In the genomic region with DNA sequence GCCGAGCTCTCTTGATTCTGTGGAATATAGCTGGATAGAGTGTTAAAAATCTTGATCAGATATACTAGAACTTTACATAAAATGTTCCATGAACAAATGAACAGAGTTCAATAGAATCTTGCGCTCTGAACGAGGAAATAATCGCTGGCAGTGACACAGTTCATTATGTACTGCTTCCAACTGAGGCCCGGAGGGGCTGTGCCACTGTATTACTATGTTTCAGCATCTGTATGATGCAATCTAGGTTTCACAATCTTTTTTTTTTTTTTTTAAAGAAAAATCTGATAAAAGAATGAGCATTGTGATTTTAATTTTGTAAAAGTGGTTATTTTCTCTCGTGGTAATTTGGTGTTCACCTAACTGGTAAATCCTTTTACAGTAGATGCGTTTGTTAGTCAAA, we compare ENCODE assay signal across 17 cellular contexts.
DNase-seq lines count a peak whose midpoint lies in the region; ATAC-seq, FAIRE-seq and TF ChIP-seq lines count a peak whose summit lies in the region.
"Had no signal": no experiment of that assay in that cellular context is flagged by ENCODE, and none has a peak within 500 bp of the region (broad histone marks: within the 10 kb centered on the region; RNA-seq: fewer than 3 reads in every experiment).

No MANE protein-coding gene starts in this region.

- H3K27ac ChIP-seq in K562 (ENCODE audit: extremely low read depth, low read depth, low read length) (no peak overlapping the region), iPS-20b (ENCODE audit: low read length) (no peak overlapping the region), uterus (peak overlapping the region in 1 of 2 donors; percentile 3)
- H3K27ac ChIP-seq: Peyer's patch, stomach, WERI-Rb-1 had no signal

- POLR2A ChIA-PET in K562 (lab: Yijun Ruan, JAX) = interaction anchor here (0.6 to 0.7 kb wide), 2 partner anchors 71 to 80 kb away, joined by 3 read pairs; no protein-coding TSS in a partner anchor

- CTCF ChIA-PET in K562 (lab: Yijun Ruan, JAX; ENCODE audit: low intra/inter-chr PET ratio) = no interaction called here

- H3K27me3 ChIP-seq in K562 (ENCODE audit: control insufficient read depth in 2 of 2, insufficient read depth in 2 of 2, low read length in 2 of 2) = 0 out of 5 replicates have a peak, but pooled peaks cover 0 to 6% of the 10 kb centered on the region in 2 experiments
- no peaks in the 10 kb centered on the region for H3K27me3 ChIP-seq in iPS-20b (ENCODE audit: insufficient read depth, low read length)
- H3K27me3 ChIP-seq in uterus = no peaks in the 10 kb centered on the region
- H3K27me3 ChIP-seq: breast epithelium, Peyer's patch, stomach had no signal

- no peak for TF ChIP-seq EP300 in K562 (IDR thresholded peaks at IDR 0.05; ENCODE audit: low read length)

- intact Hi-C loops in K562 (cut with micrococcal nuclease) = no loop called here
- intact Hi-C loops in uterus (cut with DNase I; ENCODE audit: low total_unique reads) = no loop called here

- H3K9ac ChIP-seq in K562 (ENCODE audit: insufficient read depth in 1 of 2, low read depth in 2 of 2, low read length in 2 of 2) = no peak overlapping the region
- peak overlapping the region; percentile 25; the same call in 1 of the 2 replicates for H3K9ac ChIP-seq in iPS-20b (ENCODE audit: low read depth, low read length)

- H3K4me3 ChIP-seq in K562 = no peak overlapping the region
- peak overlapping the region; percentile 51; the same call in 1 of the 2 replicates for H3K4me3 ChIP-seq in iPS-20b (ENCODE audit: low read length)
- H3K4me3 ChIP-seq in uterus = no peak overlapping the region
- H3K4me3 ChIP-seq: breast epithelium, Peyer's patch, stomach had no signal

- H3K9me3 ChIP-seq in K562 (replicated peaks; ENCODE audit: control insufficient read depth, insufficient read depth, low read depth, low read length) (no peaks in the 10 kb centered on the region), iPS-20b (ENCODE audit: insufficient read depth, low read depth, low read length) (no peaks in the 10 kb centered on the region), uterus (no peaks in the 10 kb centered on the region)
- H3K9me3 ChIP-seq: breast epithelium, Peyer's patch, stomach had no signal

- no peaks in the 10 kb centered on the region for H3K9me1 ChIP-seq in K562 (ENCODE audit: control insufficient read depth, insufficient read depth, low read length)

- H3K4me1 ChIP-seq in K562 (replicated peaks in 1 of 2; ENCODE audit: control insufficient read depth in 2 of 2, insufficient read depth in 2 of 2, low read length in 2 of 2) = no peaks in the 10 kb centered on the region
- peaks cover 48% of the 10 kb centered on the region for H3K4me1 ChIP-seq in iPS-20b (ENCODE audit: insufficient read depth, low read length)
- no peaks in the 10 kb centered on the region for H3K4me1 ChIP-seq in uterus
- H3K4me1 ChIP-seq: Peyer's patch had no signal

- no peak for TF ChIP-seq POLR2A in K562 (conservative IDR thresholded peaks at IDR 0.05)
- no peak for TF ChIP-seq POLR2A in uterus (IDR thresholded peaks at IDR 0.05)

- no peak overlapping the region for H3K4me2 ChIP-seq in K562 (ENCODE audit: insufficient read depth, low read length)

- FAIRE-seq in K562 (lab: Jason Lieb, UNC) = no peak
- FAIRE-seq: GM12892 had no signal

- DNase-seq in NOMO-1 treated with DMSO at 0.1 percent for 48 hours (lab: John Stamatoyannopoulos, UW; ENCODE audit: unreplicated experiment) = peak; percentile 19
- DNase-seq in NOMO-1 treated with dmso at 0.1 percent for 144 hours (lab: John Stamatoyannopoulos, UW; ENCODE audit: unreplicated experiment) = no peak
- no peak for DNase-seq in K562 (ENCODE audit: extremely low read depth in 1 of 4, low spot score in 3 of 4)
- peak; percentile 41 to 42 for DNase-seq in uterus
- DNase-seq in cerebellar cortex (ENCODE audit: low spot score) = no peak
- no peak for DNase-seq in HK-2 (ENCODE audit: unreplicated experiment)
- DNase-seq: 8988T; activated T-cell treated with anti-CD3 and anti-CD28 coated beads, Interleukin-2, amount 50 U/mL, for 48 hours; foreskin melanocyte; Peyer's patch; stimulated activated CD4-positive, alpha-beta T cell treated with anti-CD3 and anti-CD28 coated beads, Interleukin-4, amount 100 ng/mL, for 4 hours; stomach; WERI-Rb-1 had no signal

- 7% methylated on average over 6 of the region's 7 CpGs for WGBS in K562 (ENCODE audit: insufficient coverage, low coverage, missing lambda C conversion rate)

- TF ChIP-seq CTCF in K562 (IDR thresholded peaks at IDR 0.05 in 2 of 3, conservative IDR thresholded peaks at IDR 0.05 in 1 of 3; ENCODE audit: insufficient read depth in 2 of 3, low read depth in 1 of 3, low read length in 3 of 3) = no peak
- TF ChIP-seq CTCF in uterus (IDR thresholded peaks at IDR 0.05) = no peak

- H2AFZ ChIP-seq in K562 (ENCODE audit: low read depth, low read length) = no peak overlapping the region

- in situ Hi-C loops in K562 (cut with MboI) = no loop called here

- TF ChIP-seq RAD21 in K562 (CRISPR knock-in tag; conservative IDR thresholded peaks at IDR 0.05 in 1 of 2, IDR thresholded peaks at IDR 0.05 in 1 of 2) = no peak

- ATAC-seq in K562 (no peak), GM18858 (IDR thresholded peaks at IDR 0.05; ENCODE audit: unreplicated experiment) (no peak)

- no peaks in the 10 kb centered on the region for H4K20me1 ChIP-seq in K562 (replicated peaks; ENCODE audit: control insufficient read depth, insufficient read depth, low read length)

- H3K36me3 ChIP-seq in K562 (ENCODE audit: control insufficient read depth, insufficient read depth, low read length) = no peaks in the 10 kb centered on the region
- H3K36me3 ChIP-seq in iPS-20b (ENCODE audit: insufficient read depth, low read depth, low read length) = peaks cover 94% of the 10 kb centered on the region
- H3K36me3 ChIP-seq in uterus = no peaks in the 10 kb centered on the region
- H3K36me3 ChIP-seq: breast epithelium had no signal

- BruUV-seq in K562 (replicated peaks; lab: Mats Ljungman, UMichigan) = no TSS peak

- no peaks in the 10 kb centered on the region for H3K79me2 ChIP-seq in K562 (ENCODE audit: control insufficient read depth, insufficient read depth, low read length)

TF ChIP-seq in K562, 482 proteins besides CTCF, POLR2A, EP300 and RAD21:
- TF ChIP-seq THRA (IDR thresholded peaks at IDR 0.05) (no peak), CEBPB (tag; IDR thresholded peaks at IDR 0.05) (peak; percentile 51; the same call in 1 of the 2 replicates), ZNF695 (CRISPR knock-in tag; IDR thresholded peaks at IDR 0.05) (no peak), CEBPG (CRISPR knock-in tag; IDR thresholded peaks at IDR 0.05) (no peak), CEBPG (tag; conservative IDR thresholded peaks at IDR 0.05 in 1 of 2, IDR thresholded peaks at IDR 0.05 in 1 of 2) (peak; percentile 87 to 96), ZNF445 (CRISPR knock-in tag; IDR thresholded peaks at IDR 0.05; ENCODE audit: low read depth) (no peak), ZNF384 (IDR thresholded peaks at IDR 0.05; ENCODE audit: low read depth, low read length) (0 out of 2 replicates have a peak, but pooled peaks have one; percentile 11), TCFL5 (CRISPR knock-in tag; conservative IDR thresholded peaks at IDR 0.05) (no peak), FOXA1 (IDR thresholded peaks at IDR 0.05; ENCODE audit: borderline replicate concordance) (no peak), ZFP1 (CRISPR knock-in tag; IDR thresholded peaks at IDR 0.05) (no peak), ZNF217 (CRISPR knock-in tag; IDR thresholded peaks at IDR 0.05) (no peak), TRIM24 (IDR thresholded peaks at IDR 0.05) (no peak), KLF16 (IDR thresholded peaks at IDR 0.05) (no peak), NRF1 (conservative IDR thresholded peaks at IDR 0.05 in 1 of 2, IDR thresholded peaks at IDR 0.05 in 1 of 2) (no peak), LCOR (CRISPR knock-in tag; IDR thresholded peaks at IDR 0.05) (no peak), ZBTB2 (IDR thresholded peaks at IDR 0.05) (no peak)
- TF ChIP-seq, protein P1, sequence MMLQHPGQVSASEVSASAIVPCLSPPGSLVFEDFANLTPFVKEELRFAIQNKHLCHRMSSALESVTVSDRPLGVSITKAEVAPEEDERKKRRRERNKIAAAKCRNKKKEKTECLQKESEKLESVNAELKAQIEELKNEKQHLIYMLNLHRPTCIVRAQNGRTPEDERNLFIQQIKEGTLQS (IDR thresholded peaks at IDR 0.05) = peak; percentile 52; the same call in 1 of the 2 replicates
- TF ChIP-seq, protein P1 (CRISPR knock-in tag; conservative IDR thresholded peaks at IDR 0.05) = no peak

Comparison
In these comparisons a context has a peak if more than half of its experiments do, and no peak if none do; other contexts are left out.
1. DNase-seq: peak in NOMO-1 treated with DMSO at 0.1 percent for 48 hours (single experiment) and uterus (2 of 2); none in NOMO-1 treated with dmso at 0.1 percent for 144 hours (single experiment), K562 (0 of 4), cerebellar cortex (single experiment) and HK-2 (single experiment).